17 cellular contexts compared by ENCODE assay signal in the genomic region with DNA sequence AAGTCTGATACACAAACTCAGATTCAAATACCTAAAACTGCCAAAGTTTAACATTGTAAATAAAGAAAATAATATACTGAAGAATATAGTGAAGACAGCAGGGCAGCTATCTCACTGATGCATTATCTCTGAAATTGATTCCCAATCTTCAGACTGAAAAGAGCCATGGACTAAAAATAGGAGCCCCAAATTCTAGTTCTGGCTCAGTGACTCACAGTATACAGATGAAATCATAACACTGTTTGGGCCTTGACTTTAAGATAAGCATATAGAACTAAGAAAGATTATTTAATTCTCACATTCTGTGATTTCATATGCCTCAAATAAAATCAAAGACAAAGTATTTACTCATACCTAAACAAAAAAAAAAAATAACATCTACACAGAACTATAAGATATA. TPM values are rescaled to one million over a fixed set of nuclear protein-coding genes. Genes with fewer than 3 reads are reported as not detected.
DNase-seq lines count a peak whose midpoint lies in the region; ATAC-seq and TF ChIP-seq lines count a peak whose summit lies in the region.
"Had no signal": no experiment of that assay in that cellular context is flagged by ENCODE, and none has a peak within 500 bp of the region (broad histone marks: within the 10 kb centered on the region; RNA-seq: fewer than 3 reads in every experiment).

No MANE protein-coding gene starts in this region.

- H4K91ac ChIP-seq in mesenchymal stem cell (ENCODE audit: low read length) = no peak overlapping the region

- H3K4ac ChIP-seq in mesenchymal stem cell (ENCODE audit: low read depth in 1 of 2, low read length in 2 of 2) = no peak overlapping the region

- no peak overlapping the region for H3K4me3 Mint-ChIP-seq in HFFc6
- no peak overlapping the region for H3K4me3 Mint-ChIP-seq in central memory CD8-positive, alpha-beta T cell
- H3K4me3 Mint-ChIP-seq in stimulated activated naive B cell treated with anti-CD40 and anti-IgM and Interleukin-4, amounts not matched to agents 10 μg/mL and 1 μg/mL and 100 μg/mL, for 72 hours = no peak overlapping the region
- H3K4me3 Mint-ChIP-seq: B cell; CD4-positive, alpha-beta T cell; H9 had no signal

- H3K27me3 ChIP-seq in mesenchymal stem cell (ENCODE audit: control insufficient read depth in 1 of 2, insufficient read depth in 1 of 2, low read length in 2 of 2) = no peaks in the 10 kb centered on the region

- H3K36me3 ChIP-seq in mesenchymal stem cell (ENCODE audit: control insufficient read depth in 1 of 2, insufficient read depth in 2 of 2, low read depth in 1 of 2, low read length in 2 of 2) = peaks cover 0 to 83% of the 10 kb centered on the region in 2 experiments

- H3K14ac ChIP-seq in mesenchymal stem cell (ENCODE audit: low read length in 2 of 2) = no peak overlapping the region

- H2AFZ ChIP-seq in mesenchymal stem cell (ENCODE audit: low read depth, low read length) = no peak overlapping the region

- no peaks in the 10 kb centered on the region for H3K9me3 Mint-ChIP-seq in HFFc6
- H3K9me3 Mint-ChIP-seq in central memory CD8-positive, alpha-beta T cell = no peaks in the 10 kb centered on the region
- H3K9me3 Mint-ChIP-seq in stimulated activated naive B cell treated with anti-CD40 and anti-IgM and Interleukin-4, amounts not matched to agents 10 μg/mL and 1 μg/mL and 100 μg/mL, for 72 hours = no peaks in the 10 kb centered on the region
- H3K9me3 Mint-ChIP-seq: CD4-positive, alpha-beta T cell; H9 had no signal

- H4K8ac ChIP-seq in mesenchymal stem cell (ENCODE audit: low read length) = no peak overlapping the region

- no peak overlapping the region for H3K4me2 ChIP-seq in mesenchymal stem cell (ENCODE audit: low read length, poor library complexity, severe bottlenecking)
- H3K4me2 ChIP-seq: KMS-11 had no signal

- H3K79me1 ChIP-seq in mesenchymal stem cell (replicated peaks; ENCODE audit: low read length, poor library complexity, severe bottlenecking) = peaks cover 5% of the 10 kb centered on the region

- H3K4me1 ChIP-seq in mesenchymal stem cell (ENCODE audit: control insufficient read depth, insufficient read depth, low read depth, low read length) = no peaks in the 10 kb centered on the region

- H3K9me3 ChIP-seq in mesenchymal stem cell (ENCODE audit: control insufficient read depth, low read length) = no peaks in the 10 kb centered on the region

- H3K9ac ChIP-seq in mesenchymal stem cell (ENCODE audit: low read length) = no peak overlapping the region
- H3K9ac ChIP-seq: KMS-11 had no signal

- H2BK15ac ChIP-seq in mesenchymal stem cell (ENCODE audit: low read depth, poor library complexity, severe bottlenecking) = no peak overlapping the region

- no peak overlapping the region for H2BK5ac ChIP-seq in mesenchymal stem cell (ENCODE audit: low read depth, low read length, poor library complexity, severe bottlenecking)

- no peak overlapping the region for H2BK12ac ChIP-seq in mesenchymal stem cell (ENCODE audit: low read length in 2 of 2)

- no peaks in the 10 kb centered on the region for H3K27me3 Mint-ChIP-seq in HFFc6 (ENCODE audit: insufficient read depth)
- H3K27me3 Mint-ChIP-seq in central memory CD8-positive, alpha-beta T cell = no peaks in the 10 kb centered on the region
- no peaks in the 10 kb centered on the region for H3K27me3 Mint-ChIP-seq in stimulated activated naive B cell treated with anti-CD40 and anti-IgM and Interleukin-4, amounts not matched to agents 10 μg/mL and 1 μg/mL and 100 μg/mL, for 72 hours
- H3K27me3 Mint-ChIP-seq: B cell; CD4-positive, alpha-beta T cell had no signal

- H3K23ac ChIP-seq in mesenchymal stem cell (ENCODE audit: low read length in 2 of 2) = no peak overlapping the region

- no peak overlapping the region for H2AK5ac ChIP-seq in mesenchymal stem cell (ENCODE audit: low read length, severe bottlenecking)

- H3K4me1 Mint-ChIP-seq in HFFc6 (ENCODE audit: low read depth) = peaks cover 45% of the 10 kb centered on the region
- H3K4me1 Mint-ChIP-seq in central memory CD8-positive, alpha-beta T cell = peaks cover 5% of the 10 kb centered on the region
- peaks cover 3 to 24% of the 10 kb centered on the region in 2 donors for H3K4me1 Mint-ChIP-seq in stimulated activated naive B cell treated with anti-CD40 and anti-IgM and Interleukin-4, amounts not matched to agents 10 μg/mL and 1 μg/mL and 100 μg/mL, for 72 hours
- H3K4me1 Mint-ChIP-seq: B cell, H9 had no signal

- H3K4me3 ChIP-seq in mesenchymal stem cell (ENCODE audit: insufficient read depth in 1 of 2, low read depth in 1 of 2, low read length in 2 of 2) = no peak overlapping the region

- ATAC-seq in central memory CD8-positive, alpha-beta T cell (replicated peaks; ENCODE audit: extremely low read depth, poor library complexity, severe bottlenecking) = no peak
- no peak for ATAC-seq in GM18861 (IDR thresholded peaks at IDR 0.05; ENCODE audit: unreplicated experiment)
- no peak for ATAC-seq in stimulated activated naive B cell treated with anti-CD40 and anti-IgM and Interleukin-4, amounts not matched to agents 10 μg/mL and 1 μg/mL and 100 μg/mL, for 72 hours (replicated peaks)
- no peak for ATAC-seq in GM18909 (IDR thresholded peaks at IDR 0.05; ENCODE audit: poor library complexity, unreplicated experiment)

- no peak for TF ChIP-seq CTCF in HFFc6 (IDR thresholded peaks at IDR 0.05)

- peak overlapping the region; percentile 23; the same call in 1 of the 2 replicates for H3K27ac Mint-ChIP-seq in HFFc6
- H3K27ac Mint-ChIP-seq in central memory CD8-positive, alpha-beta T cell (ENCODE audit: low read depth) = peak overlapping the region; percentile 77
- H3K27ac Mint-ChIP-seq in stimulated activated naive B cell treated with anti-CD40 and anti-IgM and Interleukin-4, amounts not matched to agents 10 μg/mL and 1 μg/mL and 100 μg/mL, for 72 hours = no peak overlapping the region
- H3K27ac Mint-ChIP-seq: B cell had no signal

- DNase-seq in HFFc6 (no peak), mesenchymal stem cell (peak; percentile 16), DMS53 treated with DMSO at 0.1 percent for 48 hours (lab: John Stamatoyannopoulos, UW; ENCODE audit: unreplicated experiment) (no peak)
- DNase-seq in central memory CD8-positive, alpha-beta T cell (ENCODE audit: low spot score in 2 of 2) = no peak
- DNase-seq in stimulated activated naive B cell treated with anti-CD40 and anti-IgM and Interleukin-4, amounts not matched to agents 10 μg/mL and 1 μg/mL and 100 μg/mL, for 72 hours = no peak
- DNase-seq: C1 segment of cervical spinal cord; Calu3; CD4-positive, alpha-beta T cell; DMS 273 treated with DMSO at 0.1 percent for 48 hours; DMS79 treated with DMSO at 0.1 percent for 48 hours; GDM1; GOT3; H9 had no signal

- H3K18ac ChIP-seq in mesenchymal stem cell (ENCODE audit: low read depth in 1 of 2, low read length in 2 of 2) = no peak overlapping the region

- no peak overlapping the region for H2BK120ac ChIP-seq in mesenchymal stem cell (ENCODE audit: low read depth, low read length)

- peaks cover 27% of the 10 kb centered on the region for H3K36me3 Mint-ChIP-seq in HFFc6 (ENCODE audit: low read depth)
- H3K36me3 Mint-ChIP-seq in central memory CD8-positive, alpha-beta T cell (ENCODE audit: insufficient read depth) = peaks cover 30% of the 10 kb centered on the region
- peaks cover 21 to 43% of the 10 kb centered on the region in 2 donors for H3K36me3 Mint-ChIP-seq in stimulated activated naive B cell treated with anti-CD40 and anti-IgM and Interleukin-4, amounts not matched to agents 10 μg/mL and 1 μg/mL and 100 μg/mL, for 72 hours

- H3K27ac ChIP-seq in mesenchymal stem cell (ENCODE audit: low read length, poor library complexity, severe bottlenecking) = no peak overlapping the region
- H3K27ac ChIP-seq: KMS-11 had no signal

RNA-seq across cellular contexts. Expression of a gene that starts 53.9 kb away (rescaled TPM):
- total RNA-seq in HFFc6 (2021; fragmentation: NEBNext Ultra II Directional; extraction: Animal tissue kit (Norgen Biotek cat#: 25700)) = 10 to 100 TPM; 28.5 to 37.6 (median 33.3) TPM
- polyA plus RNA-seq in mesenchymal stem cell (2013, experiment 1 of 2) = 19.8 TPM
- polyA plus RNA-seq in mesenchymal stem cell (2013, experiment 2 of 2) = 20.5 TPM
